1 cellular context compared by ENCODE assay signal in genomic region chr20:11001767-11002540, GRCh38.
A peak's percentile ranks its signal among the peaks of the same experiment; 100 is the strongest.
TF ChIP-seq lines count a peak whose summit lies in the region.

No MANE protein-coding gene starts in this region.

TF ChIP-seq in SK-N-SH, 30 proteins besides CTCF, POLR2A, EP300 and RAD21 (continued from another document):
- no peak for TF ChIP-seq USF1 (IDR thresholded peaks at IDR 0.05; ENCODE audit: borderline replicate concordance, low read depth)
- no peak for TF ChIP-seq FOXJ3 (CRISPR knock-in tag; IDR thresholded peaks at IDR 0.05)
- 0 out of 2 replicates have a peak, but pooled peaks have one; percentile 33 for TF ChIP-seq ELF1 (IDR thresholded peaks at IDR 0.05)
- peak; percentile 62 for TF ChIP-seq GABPA (IDR thresholded peaks at IDR 0.05; ENCODE audit: low read depth)
- TF ChIP-seq REST (IDR thresholded peaks at IDR 0.05; ENCODE audit: low read depth, low read length), result 0 out of 2 replicates have a peak, but pooled peaks have one; percentile 25
- TF ChIP-seq TCF12 (IDR thresholded peaks at IDR 0.05), result peak; percentile 76
- no peak for TF ChIP-seq TAF1 (IDR thresholded peaks at IDR 0.05; ENCODE audit: borderline replicate concordance, low read depth, low read length)
- peak; percentile 81 for TF ChIP-seq FOSL2 (IDR thresholded peaks at IDR 0.05; ENCODE audit: borderline replicate concordance, low read depth)
- TF ChIP-seq IRF3 (IDR thresholded peaks at IDR 0.05; ENCODE audit: low read depth, low read length), result no peak
- TF ChIP-seq GATA2 (CRISPR knock-in tag; IDR thresholded peaks at IDR 0.05), result no peak
TF ChIP-seq in SK-N-SH: peak in this region for 10.
